Comparison of ENCODE assay signal across 2 cellular contexts in the genomic region with DNA sequence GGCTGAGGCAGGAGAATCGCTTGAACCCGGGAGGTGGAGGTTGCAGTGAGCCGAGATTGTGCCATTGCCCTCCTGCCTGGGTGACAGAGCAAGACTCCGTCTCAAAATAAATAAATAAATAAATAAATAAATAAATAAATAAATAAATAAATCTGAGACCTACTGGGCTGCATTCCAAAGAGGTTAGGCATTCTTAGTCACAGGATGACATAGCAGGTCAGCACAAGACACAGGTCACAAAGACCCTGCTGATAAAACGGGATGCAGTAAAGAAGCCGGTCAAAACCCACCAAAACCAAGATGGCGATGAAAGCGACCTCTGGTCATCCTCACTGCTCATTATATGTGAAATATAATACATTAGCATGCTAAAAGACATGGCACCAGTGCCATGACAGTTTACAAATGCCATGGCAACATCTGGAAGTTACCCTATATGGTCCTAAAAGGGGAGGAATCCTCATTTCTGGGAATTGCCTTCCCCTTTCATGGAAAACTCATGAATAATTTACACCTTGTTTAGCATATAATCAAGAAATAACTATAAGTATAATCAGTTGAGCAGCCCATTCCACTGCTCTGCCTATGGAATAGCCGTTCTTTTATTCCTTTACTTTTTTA.
TF ChIP-seq lines count a peak whose summit lies in the region.
"Not testable (repeated sequence)": the region's sequence is repeated elsewhere in the genome, so short reads cannot be mapped to it uniquely, and the experiment has no call there.

No MANE protein-coding gene starts in this region.

TF ChIP-seq in HEK293, 187 proteins besides CTCF, POLR2A, EP300 and RAD21 (continues in another document):
- TF ChIP-seq, protein P1, sequence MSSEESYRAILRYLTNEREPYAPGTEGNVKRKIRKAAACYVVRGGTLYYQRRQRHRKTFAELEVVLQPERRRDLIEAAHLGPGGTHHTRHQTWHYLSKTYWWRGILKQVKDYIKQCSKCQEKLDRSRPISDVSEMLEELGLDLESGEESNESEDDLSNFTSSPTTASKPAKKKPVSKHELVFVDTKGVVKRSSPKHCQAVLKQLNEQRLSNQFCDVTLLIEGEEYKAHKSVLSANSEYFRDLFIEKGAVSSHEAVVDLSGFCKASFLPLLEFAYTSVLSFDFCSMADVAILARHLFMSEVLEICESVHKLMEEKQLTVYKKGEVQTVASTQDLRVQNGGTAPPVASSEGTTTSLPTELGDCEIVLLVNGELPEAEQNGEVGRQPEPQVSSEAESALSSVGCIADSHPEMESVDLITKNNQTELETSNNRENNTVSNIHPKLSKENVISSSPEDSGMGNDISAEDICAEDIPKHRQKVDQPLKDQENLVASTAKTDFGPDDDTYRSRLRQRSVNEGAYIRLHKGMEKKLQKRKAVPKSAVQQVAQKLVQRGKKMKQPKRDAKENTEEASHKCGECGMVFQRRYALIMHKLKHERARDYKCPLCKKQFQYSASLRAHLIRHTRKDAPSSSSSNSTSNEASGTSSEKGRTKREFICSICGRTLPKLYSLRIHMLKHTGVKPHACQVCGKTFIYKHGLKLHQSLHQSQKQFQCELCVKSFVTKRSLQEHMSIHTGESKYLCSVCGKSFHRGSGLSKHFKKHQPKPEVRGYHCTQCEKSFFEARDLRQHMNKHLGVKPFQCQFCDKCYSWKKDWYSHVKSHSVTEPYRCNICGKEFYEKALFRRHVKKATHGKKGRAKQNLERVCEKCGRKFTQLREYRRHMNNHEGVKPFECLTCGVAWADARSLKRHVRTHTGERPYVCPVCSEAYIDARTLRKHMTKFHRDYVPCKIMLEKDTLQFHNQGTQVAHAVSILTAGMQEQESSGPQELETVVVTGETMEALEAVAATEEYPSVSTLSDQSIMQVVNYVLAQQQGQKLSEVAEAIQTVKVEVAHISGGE (tag by site-specific recombination; conservative IDR thresholded peaks at IDR 0.05; ENCODE audit: low read depth): peak; percentile 61
- 0 out of 2 replicates have a peak, but pooled peaks have one; percentile 25 for TF ChIP-seq ZNF558 (tag by site-specific recombination; IDR thresholded peaks at IDR 0.05)
- 0 out of 2 replicates have a peak, but pooled peaks have one; percentile 22 for TF ChIP-seq ZBTB21 (tag by site-specific recombination; IDR thresholded peaks at IDR 0.05)
- TF ChIP-seq, protein P2, sequence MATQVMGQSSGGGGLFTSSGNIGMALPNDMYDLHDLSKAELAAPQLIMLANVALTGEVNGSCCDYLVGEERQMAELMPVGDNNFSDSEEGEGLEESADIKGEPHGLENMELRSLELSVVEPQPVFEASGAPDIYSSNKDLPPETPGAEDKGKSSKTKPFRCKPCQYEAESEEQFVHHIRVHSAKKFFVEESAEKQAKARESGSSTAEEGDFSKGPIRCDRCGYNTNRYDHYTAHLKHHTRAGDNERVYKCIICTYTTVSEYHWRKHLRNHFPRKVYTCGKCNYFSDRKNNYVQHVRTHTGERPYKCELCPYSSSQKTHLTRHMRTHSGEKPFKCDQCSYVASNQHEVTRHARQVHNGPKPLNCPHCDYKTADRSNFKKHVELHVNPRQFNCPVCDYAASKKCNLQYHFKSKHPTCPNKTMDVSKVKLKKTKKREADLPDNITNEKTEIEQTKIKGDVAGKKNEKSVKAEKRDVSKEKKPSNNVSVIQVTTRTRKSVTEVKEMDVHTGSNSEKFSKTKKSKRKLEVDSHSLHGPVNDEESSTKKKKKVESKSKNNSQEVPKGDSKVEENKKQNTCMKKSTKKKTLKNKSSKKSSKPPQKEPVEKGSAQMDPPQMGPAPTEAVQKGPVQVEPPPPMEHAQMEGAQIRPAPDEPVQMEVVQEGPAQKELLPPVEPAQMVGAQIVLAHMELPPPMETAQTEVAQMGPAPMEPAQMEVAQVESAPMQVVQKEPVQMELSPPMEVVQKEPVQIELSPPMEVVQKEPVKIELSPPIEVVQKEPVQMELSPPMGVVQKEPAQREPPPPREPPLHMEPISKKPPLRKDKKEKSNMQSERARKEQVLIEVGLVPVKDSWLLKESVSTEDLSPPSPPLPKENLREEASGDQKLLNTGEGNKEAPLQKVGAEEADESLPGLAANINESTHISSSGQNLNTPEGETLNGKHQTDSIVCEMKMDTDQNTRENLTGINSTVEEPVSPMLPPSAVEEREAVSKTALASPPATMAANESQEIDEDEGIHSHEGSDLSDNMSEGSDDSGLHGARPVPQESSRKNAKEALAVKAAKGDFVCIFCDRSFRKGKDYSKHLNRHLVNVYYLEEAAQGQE (tag by site-specific recombination; IDR thresholded peaks at IDR 0.05): peak; percentile 38; the same call in 1 of the 2 replicates
- TF ChIP-seq ZBTB8A (tag by site-specific recombination; IDR thresholded peaks at IDR 0.05): 0 out of 2 replicates have a peak, but pooled peaks have one; percentile 41
- TF ChIP-seq ZXDB (tag by site-specific recombination; IDR thresholded peaks at IDR 0.05): 0 out of 2 replicates have a peak, but pooled peaks have one; percentile 38
- TF ChIP-seq ZNF140 (tag by site-specific recombination; IDR thresholded peaks at IDR 0.05): peak; percentile 54; the same call in 1 of the 2 replicates
- TF ChIP-seq, protein P3, sequence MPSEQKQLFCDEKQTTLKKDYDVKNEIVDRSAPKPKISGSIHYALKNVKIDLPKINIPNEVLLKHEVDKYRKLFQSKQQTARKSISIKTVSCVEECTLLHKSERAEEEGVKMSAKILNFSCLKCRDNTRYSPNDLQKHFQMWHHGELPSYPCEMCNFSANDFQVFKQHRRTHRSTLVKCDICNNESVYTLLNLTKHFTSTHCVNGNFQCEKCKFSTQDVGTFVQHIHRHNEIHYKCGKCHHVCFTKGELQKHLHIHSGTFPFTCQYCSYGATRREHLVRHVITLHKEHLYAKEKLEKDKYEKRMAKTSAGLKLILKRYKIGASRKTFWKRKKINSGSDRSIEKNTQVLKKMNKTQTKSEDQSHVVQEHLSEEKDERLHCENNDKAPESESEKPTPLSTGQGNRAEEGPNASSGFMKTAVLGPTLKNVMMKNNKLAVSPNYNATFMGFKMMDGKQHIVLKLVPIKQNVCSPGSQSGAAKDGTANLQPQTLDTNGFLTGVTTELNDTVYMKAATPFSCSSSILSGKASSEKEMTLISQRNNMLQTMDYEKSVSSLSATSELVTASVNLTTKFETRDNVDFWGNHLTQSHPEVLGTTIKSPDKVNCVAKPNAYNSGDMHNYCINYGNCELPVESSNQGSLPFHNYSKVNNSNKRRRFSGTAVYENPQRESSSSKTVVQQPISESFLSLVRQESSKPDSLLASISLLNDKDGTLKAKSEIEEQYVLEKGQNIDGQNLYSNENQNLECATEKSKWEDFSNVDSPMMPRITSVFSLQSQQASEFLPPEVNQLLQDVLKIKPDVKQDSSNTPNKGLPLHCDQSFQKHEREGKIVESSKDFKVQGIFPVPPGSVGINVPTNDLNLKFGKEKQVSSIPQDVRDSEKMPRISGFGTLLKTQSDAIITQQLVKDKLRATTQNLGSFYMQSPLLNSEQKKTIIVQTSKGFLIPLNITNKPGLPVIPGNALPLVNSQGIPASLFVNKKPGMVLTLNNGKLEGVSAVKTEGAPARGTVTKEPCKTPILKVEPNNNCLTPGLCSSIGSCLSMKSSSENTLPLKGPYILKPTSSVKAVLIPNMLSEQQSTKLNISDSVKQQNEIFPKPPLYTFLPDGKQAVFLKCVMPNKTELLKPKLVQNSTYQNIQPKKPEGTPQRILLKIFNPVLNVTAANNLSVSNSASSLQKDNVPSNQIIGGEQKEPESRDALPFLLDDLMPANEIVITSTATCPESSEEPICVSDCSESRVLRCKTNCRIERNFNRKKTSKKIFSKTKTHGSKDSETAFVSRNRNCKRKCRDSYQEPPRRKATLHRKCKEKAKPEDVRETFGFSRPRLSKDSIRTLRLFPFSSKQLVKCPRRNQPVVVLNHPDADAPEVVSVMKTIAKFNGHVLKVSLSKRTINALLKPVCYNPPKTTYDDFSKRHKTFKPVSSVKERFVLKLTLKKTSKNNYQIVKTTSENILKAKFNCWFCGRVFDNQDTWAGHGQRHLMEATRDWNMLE (tag by site-specific recombination; conservative IDR thresholded peaks at IDR 0.05; ENCODE audit: low read depth): peak; percentile 84
- 0 out of 2 replicates have a peak, but pooled peaks have one; percentile 50 for TF ChIP-seq ZNF664 (tag by site-specific recombination; IDR thresholded peaks at IDR 0.05)
- 0 out of 2 replicates have a peak, but pooled peaks have one; percentile 17 for TF ChIP-seq GFI1B (tag by site-specific recombination; IDR thresholded peaks at IDR 0.05)

TF ChIP-seq in K562, 482 proteins besides CTCF, POLR2A, EP300 and RAD21:
- TF ChIP-seq RFX1 (IDR thresholded peaks at IDR 0.05): peak; percentile 75
- TF ChIP-seq MAFG (tag; conservative IDR thresholded peaks at IDR 0.05): peak; percentile 46
- TF ChIP-seq TRIM24 (IDR thresholded peaks at IDR 0.05): peak in 1 of 2 experiments; percentile 23; a peak in 1 of 4 replicates
- 0 out of 2 replicates have a peak, but pooled peaks have one; percentile 17 for TF ChIP-seq POLR2H (tag; IDR thresholded peaks at IDR 0.05; ENCODE audit: low read depth)
- peak; percentile 49 for TF ChIP-seq NFIC (IDR thresholded peaks at IDR 0.05)
- peak in 1 of 2 experiments; percentile 76; a peak in 1 of 4 replicates for TF ChIP-seq RCOR1 (IDR thresholded peaks at IDR 0.05; ENCODE audit: borderline replicate concordance in 1 of 2, low read depth in 2 of 2, low read length in 2 of 2)
- peak; percentile 87; the same call in 1 of the 2 replicates for TF ChIP-seq ZC3H11A (IDR thresholded peaks at IDR 0.05; ENCODE audit: low read depth, low read length)
- peak; percentile 14; the same call in 1 of the 2 replicates for TF ChIP-seq NR2C1 (IDR thresholded peaks at IDR 0.05)
- peak; percentile 28; the same call in 1 of the 2 replicates for TF ChIP-seq NR2C1 (tag; IDR thresholded peaks at IDR 0.05)
- not testable (repeated sequence) for TF ChIP-seq NR2C2 (CRISPR knock-in tag; IDR thresholded peaks at IDR 0.05); TEAD4 (CRISPR knock-in tag; IDR thresholded peaks at IDR 0.05; ENCODE audit: borderline replicate concordance); JUN (CRISPR knock-in tag; IDR thresholded peaks at IDR 0.05; ENCODE audit: borderline replicate concordance)
- peak; percentile 82 for TF ChIP-seq NR2C2 (tag; IDR thresholded peaks at IDR 0.05)
- TF ChIP-seq, protein P4, sequence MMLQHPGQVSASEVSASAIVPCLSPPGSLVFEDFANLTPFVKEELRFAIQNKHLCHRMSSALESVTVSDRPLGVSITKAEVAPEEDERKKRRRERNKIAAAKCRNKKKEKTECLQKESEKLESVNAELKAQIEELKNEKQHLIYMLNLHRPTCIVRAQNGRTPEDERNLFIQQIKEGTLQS (IDR thresholded peaks at IDR 0.05): peak; percentile 75
- TF ChIP-seq, protein P4 (CRISPR knock-in tag; conservative IDR thresholded peaks at IDR 0.05): not testable (repeated sequence)
- peak; percentile 77 for TF ChIP-seq JUND (IDR thresholded peaks at IDR 0.05; ENCODE audit: borderline replicate concordance, low read depth, low read length)
- peak; percentile 62; the same call in 2 of the 3 replicates for TF ChIP-seq JUND (tag; IDR thresholded peaks at IDR 0.05; ENCODE audit: borderline replicate concordance, low read depth, low read length)
- peak; percentile 82 to 96 for TF ChIP-seq SRF (CRISPR knock-in tag; IDR thresholded peaks at IDR 0.05)
- TF ChIP-seq ARID1B (IDR thresholded peaks at IDR 0.05): peak; percentile 40; the same call in 1 of the 2 replicates
- TF ChIP-seq BHLHE40 (IDR thresholded peaks at IDR 0.05; ENCODE audit: low read length): peak; percentile 67
- TF ChIP-seq NFE2 (IDR thresholded peaks at IDR 0.05; ENCODE audit: low read depth): peak; percentile 64
- 0 out of 2 replicates have a peak, but pooled peaks have one; percentile 22 for TF ChIP-seq MEF2D (tag; conservative IDR thresholded peaks at IDR 0.05; ENCODE audit: low read depth)
- peak; percentile 69; the same call in 1 of the 2 replicates for TF ChIP-seq C11orf30 (IDR thresholded peaks at IDR 0.05; ENCODE audit: low read depth)
- TF ChIP-seq FOSL1 (tag; conservative IDR thresholded peaks at IDR 0.05): peak; percentile 93
- TF ChIP-seq ESRRA (IDR thresholded peaks at IDR 0.05; ENCODE audit: borderline replicate concordance, low read depth): peak; percentile 30; the same call in 1 of the 2 replicates
- 0 out of 2 replicates have a peak, but pooled peaks have one; percentile 24 for TF ChIP-seq SMAD3 (CRISPR knock-in tag; conservative IDR thresholded peaks at IDR 0.05)
- peak; percentile 26 for TF ChIP-seq HDAC3 (IDR thresholded peaks at IDR 0.05; ENCODE audit: borderline replicate concordance, partially characterized antibody)
- peak; percentile 41; the same call in 1 of the 2 replicates for TF ChIP-seq TEAD4 (IDR thresholded peaks at IDR 0.05; ENCODE audit: low read length)
- TF ChIP-seq SMARCE1 (IDR thresholded peaks at IDR 0.05): peak; percentile 53; the same call in 1 of the 2 replicates
- TF ChIP-seq JUN (IDR thresholded peaks at IDR 0.05; ENCODE audit: borderline replicate concordance, low read depth, low read length): peak; percentile 69
- TF ChIP-seq SMARCA4 (IDR thresholded peaks at IDR 0.05): peak; percentile 67; the same call in 1 of the 2 replicates
- 0 out of 2 replicates have a peak, but pooled peaks have one; percentile 10 for TF ChIP-seq EP400 (IDR thresholded peaks at IDR 0.05)
- peak in 1 of 3 experiments; percentile 63 for TF ChIP-seq YY1 (IDR thresholded peaks at IDR 0.05; ENCODE audit: borderline replicate concordance in 1 of 3, control insufficient read depth in 1 of 3, extremely low read depth in 1 of 3, insufficient read depth in 3 of 3, insufficient read length in 1 of 3, insufficient replicate concordance in 2 of 3, low read depth in 1 of 3, low read length in 2 of 3)
- TF ChIP-seq DPF2 (IDR thresholded peaks at IDR 0.05): peak; percentile 70
- TF ChIP-seq KDM1A (IDR thresholded peaks at IDR 0.05): peak; percentile 31 to 77; a peak in 3 of 4 replicates
- TF ChIP-seq ZBTB7A (IDR thresholded peaks at IDR 0.05; ENCODE audit: borderline replicate concordance, control insufficient read depth, low read depth, low read length): 0 out of 2 replicates have a peak, but pooled peaks have one; percentile 41
TF ChIP-seq in K562: peak in this region for 30; not testable (repeated sequence) for 452.
